ENCODE assay signal across 39 cellular contexts in the genomic region with DNA sequence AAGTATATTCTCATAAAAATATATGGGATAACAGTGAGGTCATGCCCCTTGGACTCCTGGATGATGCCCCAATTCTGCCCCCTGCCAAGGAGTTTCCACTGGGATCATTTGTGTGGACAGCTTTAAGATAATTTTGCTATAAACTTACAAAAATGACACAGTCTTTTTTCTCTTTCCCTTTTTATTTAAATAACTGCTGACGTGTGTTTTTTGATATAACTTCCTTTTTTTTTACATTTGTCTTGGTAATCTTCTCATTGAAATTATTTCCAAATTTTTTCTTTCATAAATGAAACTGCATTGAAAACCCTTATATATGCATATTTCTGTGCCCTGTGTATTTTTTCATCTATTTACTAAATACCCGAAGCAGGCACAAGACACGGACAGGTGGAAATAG. TPM values are rescaled to one million over a fixed set of nuclear protein-coding genes. Genes with fewer than 3 reads are reported as not detected.
"Had no signal": no experiment of that assay in that cellular context is flagged by ENCODE, and none has a peak within 500 bp of the region (broad histone marks: within the 10 kb centered on the region; RNA-seq: fewer than 3 reads in every experiment).

No MANE protein-coding gene starts in this region.

- DNase-seq: activated B cell treated with CpG ODN at 0.5 μM for 24 hours; activated CD4-positive, alpha-beta memory T cell treated with anti-CD3 and anti-CD28 coated beads for 36 hours; activated CD4-positive, alpha-beta T cell treated with anti-CD3 and anti-CD28 coated beads for 4 hours; activated CD4-positive, alpha-beta T cell treated with anti-CD3 and anti-CD28 coated beads, Interleukin-2, amount 10 ng/mL, durations not matched to agents 24 days and 14 days; activated CD4-positive, alpha-beta T cell treated with anti-CD3 and anti-CD28 coated beads, Interleukin-2, amount 50 U/mL, for 1 hour; activated CD4-positive, alpha-beta T cell treated with anti-CD3 and anti-CD28 coated beads, Interleukin-2, amount 50 U/mL, for 4 hours; activated CD4-positive, CD25-positive, alpha-beta regulatory T cell treated with anti-CD3 and anti-CD28 coated beads, Interleukin-2, amount 50 U/mL, for 72 hours; activated CD8-positive, alpha-beta memory T cell treated with anti-CD3 and anti-CD28 coated beads, Interleukin-2, amount 50 U/mL, for 4 hours; activated CD8-positive, alpha-beta T cell treated with anti-CD3 and anti-CD28 coated beads for 36 hours; activated effector memory CD4-positive, alpha-beta T cell treated with anti-CD3 and anti-CD28 coated beads, Interleukin-2, amount 50 U/mL, for 16 hours; activated gamma-delta T cell treated with Interleukin-2 at 50 U/mL for 16 hours; activated naive CD4-positive, alpha-beta T cell; activated naive CD4-positive, alpha-beta T cell treated with anti-CD3 and anti-CD28 coated beads for 36 hours; activated naive CD4-positive, alpha-beta T cell treated with anti-CD3 and anti-CD28 coated beads, Interleukin-2, amount 50 U/mL, for 16 hours; activated naive CD8-positive, alpha-beta T cell treated with anti-CD3 and anti-CD28 coated beads for 36 hours; activated T-cell treated with anti-CD3 and anti-CD28 coated beads for 4 hours; activated T-cell treated with anti-CD3 and anti-CD28 coated beads, Interleukin-2, amount 50 U/mL, for 1 hour; activated T-cell treated with anti-CD3 and anti-CD28 coated beads, Interleukin-2, amount 50 U/mL, for 4 hours; activated T-cell treated with anti-CD3 and anti-CD28 coated beads, Interleukin-2, amount 50 U/mL, for 72 hours; adrenal gland; amniotic stem cell; aorta; body of pancreas; brain microvascular endothelial cell; central memory CD4-positive, alpha-beta T cell; T-helper 2 cell; T-helper 9 cell had no signal

- H3K4me3 Mint-ChIP-seq: activated B cell treated with CpG ODN at 0.5 μM for 24 hours; activated CD4-positive, alpha-beta memory T cell treated with anti-CD3 and anti-CD28 coated beads for 36 hours; activated CD4-positive, alpha-beta T cell treated with anti-CD3 and anti-CD28 coated beads, Interleukin-2, amount 10 ng/mL, durations not matched to agents 24 days and 14 days; activated CD8-positive, alpha-beta T cell treated with anti-CD3 and anti-CD28 coated beads for 36 hours; activated naive CD4-positive, alpha-beta T cell treated with anti-CD3 and anti-CD28 coated beads for 36 hours; activated naive CD8-positive, alpha-beta T cell treated with anti-CD3 and anti-CD28 coated beads for 36 hours; activated T-cell treated with anti-CD3 and anti-CD28 coated beads, Interleukin-2, amount 50 U/mL, for 4 hours; activated T-cell treated with anti-CD3 and anti-CD28 coated beads, Interleukin-2, amount 50 U/mL, for 72 hours; activated T-helper 1 cell treated with anti-CD3 and anti-CD28 coated beads, Interleukin-12 subunit alpha, Interleukin-12 subunit beta, Interleukin-2, Interleukin-4 antibody, amounts not matched to agents 30 ng/mL and 10 ng/mL and 1 ng/mL, durations not matched to agents 14 hours and 24 hours and 36 hours; activated T-helper 17 cell treated with anti-CD3 and anti-CD28 coated beads, Interleukin-2, amount 50 U/mL, for 72 hours; T-helper 1 cell treated with Interleukin-12 subunit alpha and Interleukin-12 subunit beta and Interleukin-4 antibody, amounts not matched to agents 30 μg/mL and 1 μg/mL, for 36 hours; T-helper 2 cell treated with Interferon-gamma antibody and Interleukin-4, amounts not matched to agents 5 μg/mL and 100 μg/mL, for 36 hours had no signal

- H3K36me3 Mint-ChIP-seq: activated CD4-positive, alpha-beta memory T cell treated with anti-CD3 and anti-CD28 coated beads for 36 hours; activated naive CD4-positive, alpha-beta T cell treated with anti-CD3 and anti-CD28 coated beads, Interleukin-2, amount 50 U/mL, for 72 hours; activated naive CD8-positive, alpha-beta T cell treated with anti-CD3 and anti-CD28 coated beads for 36 hours had no signal

- H3K4me3 ChIP-seq: adrenal gland, body of pancreas, breast epithelium had no signal

- H3K4me1 ChIP-seq: adrenal gland, body of pancreas, breast epithelium had no signal

- FAIRE-seq: astrocyte, TTC549 had no signal

- H3K27ac ChIP-seq: adrenal gland, body of pancreas, brain microvascular endothelial cell, breast epithelium, VCaP had no signal

- H3K27me3 ChIP-seq: adrenal gland, body of pancreas, brain microvascular endothelial cell, breast epithelium had no signal

- ATAC-seq: activated CD8-positive, alpha-beta T cell treated with anti-CD3 and anti-CD28 coated beads for 36 hours; activated naive CD4-positive, alpha-beta T cell treated with anti-CD3 and anti-CD28 coated beads, Interleukin-2, amount 50 U/mL, for 72 hours; activated T-cell treated with anti-CD3 and anti-CD28 coated beads, Interleukin-2, amount 50 U/mL, for 4 hours; activated T-cell treated with anti-CD3 and anti-CD28 coated beads, Interleukin-2, amount 50 U/mL, for 72 hours; activated T-helper 17 cell treated with anti-CD3 and anti-CD28 coated beads, Interleukin-2, amount 50 U/mL, for 72 hours; body of pancreas had no signal

- H3K4me1 Mint-ChIP-seq: activated B cell treated with CpG ODN at 0.5 μM for 24 hours; activated CD4-positive, alpha-beta T cell treated with anti-CD3 and anti-CD28 coated beads, Interleukin-2, amount 10 ng/mL, durations not matched to agents 24 days and 14 days; activated naive CD8-positive, alpha-beta T cell treated with anti-CD3 and anti-CD28 coated beads for 36 hours; activated T-helper 17 cell treated with anti-CD3 and anti-CD28 coated beads, Interleukin-2, amount 50 U/mL, for 72 hours had no signal

- H3K27me3 Mint-ChIP-seq: activated B cell treated with CpG ODN at 0.5 μM for 24 hours had no signal

- H3K9me3 Mint-ChIP-seq: activated B cell treated with CpG ODN at 0.5 μM for 24 hours; activated CD4-positive, alpha-beta memory T cell treated with anti-CD3 and anti-CD28 coated beads for 36 hours; activated CD4-positive, alpha-beta T cell treated with anti-CD3 and anti-CD28 coated beads, Interleukin-2, amount 10 ng/mL, durations not matched to agents 24 days and 14 days; activated CD8-positive, alpha-beta T cell treated with anti-CD3 and anti-CD28 coated beads for 36 hours; activated naive CD4-positive, alpha-beta T cell treated with anti-CD3 and anti-CD28 coated beads for 36 hours; activated naive CD8-positive, alpha-beta T cell treated with anti-CD3 and anti-CD28 coated beads for 36 hours; activated T-cell treated with anti-CD3 and anti-CD28 coated beads, Interleukin-2, amount 50 U/mL, for 4 hours; activated T-helper 1 cell treated with anti-CD3 and anti-CD28 coated beads, Interleukin-12 subunit alpha, Interleukin-12 subunit beta, Interleukin-2, Interleukin-4 antibody, amounts not matched to agents 30 ng/mL and 10 ng/mL and 1 ng/mL, durations not matched to agents 14 hours and 24 hours and 36 hours; activated T-helper 17 cell treated with anti-CD3 and anti-CD28 coated beads, Interleukin-2, amount 50 U/mL, for 72 hours; T-helper 1 cell treated with Interleukin-12 subunit alpha and Interleukin-12 subunit beta and Interleukin-4 antibody, amounts not matched to agents 30 μg/mL and 1 μg/mL, for 36 hours; T-helper 2 cell treated with Interferon-gamma antibody and Interleukin-4, amounts not matched to agents 5 μg/mL and 100 μg/mL, for 36 hours had no signal

- H3K36me3 ChIP-seq: adrenal gland, brain microvascular endothelial cell, breast epithelium had no signal

- H3K9me3 ChIP-seq: adrenal gland, body of pancreas, breast epithelium had no signal

- H3K27ac Mint-ChIP-seq: activated B cell treated with CpG ODN at 0.5 μM for 24 hours; activated CD4-positive, alpha-beta memory T cell treated with anti-CD3 and anti-CD28 coated beads for 36 hours; activated CD4-positive, alpha-beta T cell treated with anti-CD3 and anti-CD28 coated beads, Interleukin-2, amount 10 ng/mL, durations not matched to agents 24 days and 14 days; activated CD8-positive, alpha-beta T cell treated with anti-CD3 and anti-CD28 coated beads for 36 hours; activated naive CD4-positive, alpha-beta T cell treated with anti-CD3 and anti-CD28 coated beads for 36 hours; activated naive CD8-positive, alpha-beta T cell treated with anti-CD3 and anti-CD28 coated beads for 36 hours; activated T-cell treated with anti-CD3 and anti-CD28 coated beads, Interleukin-2, amount 50 U/mL, for 72 hours; activated T-helper 1 cell treated with anti-CD3 and anti-CD28 coated beads, Interleukin-12 subunit alpha, Interleukin-12 subunit beta, Interleukin-2, Interleukin-4 antibody, amounts not matched to agents 30 ng/mL and 10 ng/mL and 1 ng/mL, durations not matched to agents 14 hours and 24 hours and 36 hours; activated T-helper 17 cell treated with anti-CD3 and anti-CD28 coated beads, Interleukin-2, amount 50 U/mL, for 72 hours; T-helper 1 cell treated with Interleukin-12 subunit alpha and Interleukin-12 subunit beta and Interleukin-4 antibody, amounts not matched to agents 30 μg/mL and 1 μg/mL, for 36 hours; T-helper 2 cell treated with Interferon-gamma antibody and Interleukin-4, amounts not matched to agents 5 μg/mL and 100 μg/mL, for 36 hours had no signal

RNA-seq across cellular contexts. Expression of a gene that starts 31.3 kb away (rescaled TPM):
- total RNA-seq: activated B cell treated with CpG ODN at 0.5 μM for 24 hours; activated CD4-positive, alpha-beta memory T cell treated with anti-CD3 and anti-CD28 coated beads for 36 hours; activated CD4-positive, alpha-beta T cell treated with anti-CD3 and anti-CD28 coated beads, Interleukin-2, amount 10 ng/mL, durations not matched to agents 24 days and 14 days; activated CD8-positive, alpha-beta memory T cell treated with anti-CD3 and anti-CD28 coated beads for 36 hours; activated CD8-positive, alpha-beta T cell treated with anti-CD3 and anti-CD28 coated beads for 36 hours; activated naive CD4-positive, alpha-beta T cell treated with anti-CD3 and anti-CD28 coated beads for 36 hours; activated naive CD4-positive, alpha-beta T cell treated with anti-CD3 and anti-CD28 coated beads, Interleukin-2, amount 50 U/mL, for 72 hours; activated naive CD8-positive, alpha-beta T cell treated with anti-CD3 and anti-CD28 coated beads for 36 hours; activated T-cell treated with anti-CD3 and anti-CD28 coated beads, Interleukin-2, amount 50 U/mL, for 4 hours; activated T-cell treated with anti-CD3 and anti-CD28 coated beads, Interleukin-2, amount 50 U/mL, for 72 hours; activated T-helper 1 cell treated with anti-CD3 and anti-CD28 coated beads, Interleukin-12 subunit alpha, Interleukin-12 subunit beta, Interleukin-2, Interleukin-4 antibody, amounts not matched to agents 30 ng/mL and 10 ng/mL and 1 ng/mL, durations not matched to agents 14 hours and 24 hours and 36 hours; activated T-helper 17 cell treated with anti-CD3 and anti-CD28 coated beads, Interleukin-2, amount 50 U/mL, for 72 hours; adrenal gland; aorta; astrocyte; body of pancreas; breast epithelium; cardiac septum; cerebellum had no signal
- polyA plus RNA-seq: adrenal gland, aorta had no signal

RNA-seq across cellular contexts. Expression of a gene that starts 46.1 kb away (rescaled TPM):
- total RNA-seq: activated B cell treated with CpG ODN at 0.5 μM for 24 hours; activated CD4-positive, alpha-beta memory T cell treated with anti-CD3 and anti-CD28 coated beads for 36 hours; activated CD4-positive, alpha-beta T cell treated with anti-CD3 and anti-CD28 coated beads, Interleukin-2, amount 10 ng/mL, durations not matched to agents 24 days and 14 days; activated CD8-positive, alpha-beta memory T cell treated with anti-CD3 and anti-CD28 coated beads for 36 hours; activated CD8-positive, alpha-beta T cell treated with anti-CD3 and anti-CD28 coated beads for 36 hours; activated naive CD4-positive, alpha-beta T cell treated with anti-CD3 and anti-CD28 coated beads for 36 hours; activated naive CD4-positive, alpha-beta T cell treated with anti-CD3 and anti-CD28 coated beads, Interleukin-2, amount 50 U/mL, for 72 hours; activated naive CD8-positive, alpha-beta T cell treated with anti-CD3 and anti-CD28 coated beads for 36 hours; activated T-cell treated with anti-CD3 and anti-CD28 coated beads, Interleukin-2, amount 50 U/mL, for 4 hours; activated T-cell treated with anti-CD3 and anti-CD28 coated beads, Interleukin-2, amount 50 U/mL, for 72 hours; activated T-helper 1 cell treated with anti-CD3 and anti-CD28 coated beads, Interleukin-12 subunit alpha, Interleukin-12 subunit beta, Interleukin-2, Interleukin-4 antibody, amounts not matched to agents 30 ng/mL and 10 ng/mL and 1 ng/mL, durations not matched to agents 14 hours and 24 hours and 36 hours; adrenal gland; aorta; astrocyte; body of pancreas; breast epithelium; cardiac septum; cerebellum had no signal
- polyA plus RNA-seq: adrenal gland, aorta had no signal
